Comparison of ENCODE assay signal across 15 cellular contexts in the genomic region with DNA sequence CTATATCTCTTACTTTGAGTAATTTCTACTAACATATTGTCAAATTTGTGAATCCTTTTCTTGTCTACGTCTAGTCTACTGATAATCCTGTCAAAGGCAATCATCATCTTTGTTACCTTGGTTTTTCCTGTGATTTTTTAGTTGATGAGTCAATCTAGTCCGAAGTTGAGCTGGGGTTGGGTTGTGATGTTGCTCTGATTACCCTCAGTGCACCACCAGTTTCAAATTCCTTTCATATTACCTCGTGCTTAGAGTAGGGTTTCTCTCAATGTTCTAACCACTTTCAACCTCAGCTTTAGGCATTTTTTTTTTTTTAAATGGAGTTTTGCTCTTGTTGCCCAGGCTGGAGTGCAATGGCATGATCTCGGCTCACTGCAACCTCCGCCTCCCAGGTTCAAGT.
DNase-seq lines count a peak whose midpoint lies in the region; ATAC-seq and TF ChIP-seq lines count a peak whose summit lies in the region.
"Had no signal": no experiment of that assay in that cellular context is flagged by ENCODE, and none has a peak within 500 bp of the region (broad histone marks: within the 10 kb centered on the region; RNA-seq: fewer than 3 reads in every experiment).

No MANE protein-coding gene starts in this region.

- no peak for ATAC-seq in HG03521 (IDR thresholded peaks at IDR 0.05; ENCODE audit: unreplicated experiment)
- ATAC-seq: activated CD8-positive, alpha-beta memory T cell treated with anti-CD3 and anti-CD28 coated beads, Interleukin-2, amount 10 ng/mL, durations not matched to agents 7 days and 5 days; heart left ventricle; left ventricle myocardium superior had no signal

- DNase-seq in EL (peak; percentile 70), LoVo (ENCODE audit: low spot score) (peak; percentile 14), epithelial cell of esophagus (ENCODE audit: low read depth) (peak; percentile 63), myocyte (ENCODE audit: low read depth) (peak; percentile 54), NCI-H2227 treated with DMSO at 0.1 percent for 48 hours (lab: John Stamatoyannopoulos, UW) (no peak), germinal center (ENCODE audit: low spot score) (no peak), DMS79 (lab: John Stamatoyannopoulos, UW) (no peak)
- DNase-seq: activated CD8-positive, alpha-beta memory T cell treated with anti-CD3 and anti-CD28 coated beads, Interleukin-2, amount 10 ng/mL, durations not matched to agents 7 days and 5 days; CD4-positive, alpha-beta T cell; heart left ventricle; KG1; left ventricle myocardium superior; nephron progenitor cell; WERI-Rb-1 had no signal

- no peak for TF ChIP-seq CTCF in epithelial cell of esophagus (IDR thresholded peaks at IDR 0.05; ENCODE audit: insufficient read depth, low read depth, low read length, missing control alignments)

- H3K4me3 ChIP-seq in epithelial cell of esophagus (ENCODE audit: low read length) = no peak overlapping the region
- H3K4me3 ChIP-seq: heart left ventricle had no signal

Comparison
In these comparisons a context has a peak if more than half of its experiments do, and no peak if none do; other contexts are left out.
1. DNase-seq: peak in EL (single experiment), LoVo (single experiment), epithelial cell of esophagus (single experiment) and myocyte (single experiment); none in NCI-H2227 treated with DMSO at 0.1 percent for 48 hours (single experiment), germinal center (single experiment) and DMS79 (single experiment).